ENCODE assay signal across 5 cellular contexts in genomic region chr2:152929628-152930027, GRCh38.
"Had no signal": no experiment of that assay in that cellular context is flagged by ENCODE, and none has a peak within 500 bp of the region (broad histone marks: within the 10 kb centered on the region; RNA-seq: fewer than 3 reads in every experiment).

No MANE protein-coding gene starts in this region.

- H3K4me3 ChIP-seq: GM12878 had no signal

- ATAC-seq: GM12878 had no signal

- FAIRE-seq: GM12878, GM12892, GM18507, GM19239 had no signal

- DNase-seq: GF-D8 had no signal
